ENCODE assay signal across 13 cellular contexts in genomic region chr20:42945194-42945593, GRCh38.
DNase-seq lines count a peak whose midpoint lies in the region; ATAC-seq and TF ChIP-seq lines count a peak whose summit lies in the region.
"Had no signal": no experiment of that assay in that cellular context is flagged by ENCODE, and none has a peak within 500 bp of the region (broad histone marks: within the 10 kb centered on the region; RNA-seq: fewer than 3 reads in every experiment).

No MANE protein-coding gene starts in this region.

- H3K27ac ChIP-seq in Karpas-422 (ENCODE audit: low read length) (peak overlapping the region; percentile 85), SJCRH30 (peak overlapping the region; percentile 93), neural progenitor cell (no peak overlapping the region)
- H3K27ac ChIP-seq: BLaER1 treated with 17β-estradiol and CSF1 and Interleukin-3, amounts not matched to agents 10 nM and 100 nM had no signal

- no peak overlapping the region for H3K4me3 Mint-ChIP-seq in neural progenitor cell
- H3K4me3 Mint-ChIP-seq: CD4-positive, CD25-positive, alpha-beta regulatory T cell had no signal

- H3K4me2 ChIP-seq in Karpas-422 (ENCODE audit: low read depth, low read length, poor library complexity, severe bottlenecking) (peak overlapping the region; percentile 22), neural progenitor cell (no peak overlapping the region)
- H3K4me2 ChIP-seq: BLaER1 treated with 17β-estradiol and CSF1 and Interleukin-3, amounts not matched to agents 10 nM and 100 nM had no signal

- no peaks in the 10 kb centered on the region for H3K36me3 Mint-ChIP-seq in neural progenitor cell
- H3K36me3 Mint-ChIP-seq: CD4-positive, CD25-positive, alpha-beta regulatory T cell had no signal

- H4K20me1 ChIP-seq in Karpas-422 (ENCODE audit: insufficient read depth, low read depth, low read length) (no peaks in the 10 kb centered on the region), neural progenitor cell (ENCODE audit: low read depth) (no peaks in the 10 kb centered on the region)
- H4K20me1 ChIP-seq: BLaER1 treated with 17β-estradiol and CSF1 and Interleukin-3, amounts not matched to agents 10 nM and 100 nM had no signal

- H3K9me3 ChIP-seq in Karpas-422 (ENCODE audit: low read length): no peaks in the 10 kb centered on the region
- peaks cover 9% of the 10 kb centered on the region; the same call in 1 of the 2 replicates for H3K9me3 ChIP-seq in SJCRH30 (replicated peaks)
- H3K9me3 ChIP-seq in neural progenitor cell (ENCODE audit: low read depth): no peaks in the 10 kb centered on the region
- H3K9me3 ChIP-seq: HAP-1 had no signal

- no peak overlapping the region for H3K27ac Mint-ChIP-seq in neural progenitor cell

- no peaks in the 10 kb centered on the region for H3K9me2 ChIP-seq in Karpas-422 (replicated peaks; ENCODE audit: insufficient read depth, low read length)

- H2AFZ ChIP-seq in Karpas-422 (ENCODE audit: low read length) (no peak overlapping the region), neural progenitor cell (replicated peaks) (no peak overlapping the region)

- no peak for ATAC-seq in HG03175 (IDR thresholded peaks at IDR 0.05; ENCODE audit: unreplicated experiment)

- peaks cover 76% of the 10 kb centered on the region for H3K4me1 ChIP-seq in Karpas-422 (ENCODE audit: low read length)
- peaks cover 44% of the 10 kb centered on the region for H3K4me1 ChIP-seq in SJCRH30
- H3K4me1 ChIP-seq in neural progenitor cell: no peaks in the 10 kb centered on the region
- H3K4me1 ChIP-seq: BLaER1 treated with 17β-estradiol and CSF1 and Interleukin-3, amounts not matched to agents 10 nM and 100 nM; HAP-1 had no signal

- peaks cover 15% of the 10 kb centered on the region; the same call in 1 of the 2 replicates for H3K79me2 ChIP-seq in Karpas-422 (ENCODE audit: low read length)
- H3K79me2 ChIP-seq in neural progenitor cell (ENCODE audit: low read depth): no peaks in the 10 kb centered on the region

- H3K36me3 ChIP-seq in Karpas-422 (ENCODE audit: insufficient read depth, low read length) (no peaks in the 10 kb centered on the region), SJCRH30 (no peaks in the 10 kb centered on the region), neural progenitor cell (no peaks in the 10 kb centered on the region)
- H3K36me3 ChIP-seq: BLaER1 treated with 17β-estradiol and CSF1 and Interleukin-3, amounts not matched to agents 10 nM and 100 nM; HAP-1 had no signal

- H3K27me3 Mint-ChIP-seq in neural progenitor cell (ENCODE audit: insufficient read depth, low read depth): peaks cover 3% of the 10 kb centered on the region
- H3K27me3 Mint-ChIP-seq: CD4-positive, CD25-positive, alpha-beta regulatory T cell had no signal

- H3K9me3 Mint-ChIP-seq in neural progenitor cell: peaks cover 2% of the 10 kb centered on the region

- H3F3A ChIP-seq in neural progenitor cell (ENCODE audit: low read depth): no peaks in the 10 kb centered on the region

- DNase-seq in D341Med (ENCODE audit: low spot score) (peak; percentile 67), Karpas-422 (no peak), SJCRH30 (peak; percentile 92 to 96), neural progenitor cell (ENCODE audit: low spot score) (peak; percentile 23)
- no peak for DNase-seq in activated CD4-positive, CD25-positive, alpha-beta regulatory T cell (lab: John Stamatoyannopoulos, UW)
- DNase-seq in activated naive CD4-positive, alpha-beta T cell treated with anti-CD3 and anti-CD28 coated beads, Interleukin-2, amount 50 U/mL, for 16 hours: no peak
- DNase-seq: ACHN; CD4-positive, CD25-positive, alpha-beta regulatory T cell; DND-41; GF-D8 had no signal

- no peak for TF ChIP-seq CTCF in neural progenitor cell (IDR thresholded peaks at IDR 0.05)

- peaks cover 9% of the 10 kb centered on the region for H3K4me1 Mint-ChIP-seq in neural progenitor cell
- H3K4me1 Mint-ChIP-seq: CD4-positive, CD25-positive, alpha-beta regulatory T cell had no signal

- H3K9ac ChIP-seq in Karpas-422 (ENCODE audit: low read length) (peak overlapping the region; percentile 40), neural progenitor cell (no peak overlapping the region)
- H3K9ac ChIP-seq: BLaER1 treated with 17β-estradiol and CSF1 and Interleukin-3, amounts not matched to agents 10 nM and 100 nM had no signal

- H3K4me3 ChIP-seq in Karpas-422 (ENCODE audit: low read length) (no peak overlapping the region), SJCRH30 (no peak overlapping the region), neural progenitor cell (no peak overlapping the region)
- H3K4me3 ChIP-seq: BLaER1 treated with 17β-estradiol and CSF1 and Interleukin-3, amounts not matched to agents 10 nM and 100 nM; HAP-1 had no signal

- no peaks in the 10 kb centered on the region for H3K27me3 ChIP-seq in Karpas-422 (ENCODE audit: low read length)
- H3K27me3 ChIP-seq in SJCRH30: no peaks in the 10 kb centered on the region
- no peaks in the 10 kb centered on the region for H3K27me3 ChIP-seq in neural progenitor cell
- H3K27me3 ChIP-seq: BLaER1 treated with 17β-estradiol and CSF1 and Interleukin-3, amounts not matched to agents 10 nM and 100 nM had no signal

Comparison
In these comparisons a context has a peak if more than half of its experiments do, and no peak if none do; other contexts are left out.
1. DNase-seq: peak in D341Med (single experiment), SJCRH30 (2 of 2) and neural progenitor cell (single experiment); none in Karpas-422 (single experiment), activated CD4-positive, CD25-positive, alpha-beta regulatory T cell (0 of 4) and activated naive CD4-positive, alpha-beta T cell treated with anti-CD3 and anti-CD28 coated beads, Interleukin-2, amount 50 U/mL, for 16 hours (single experiment).